1 cellular context compared by ENCODE assay signal in genomic region chr1:111161843-111162242, GRCh38.
TF ChIP-seq lines count a peak whose summit lies in the region.

No MANE protein-coding gene starts in this region.

TF ChIP-seq in K562, 482 proteins besides CTCF, POLR2A, EP300 and RAD21 (continued from another document and continues in another):
- no peak for TF ChIP-seq CLOCK (CRISPR knock-in tag; IDR thresholded peaks at IDR 0.05; ENCODE audit: borderline replicate concordance)
- 0 out of 2 replicates have a peak, but pooled peaks have one; percentile 34 for TF ChIP-seq ZFP1 (CRISPR knock-in tag; IDR thresholded peaks at IDR 0.05)
- TF ChIP-seq FOXM1 (IDR thresholded peaks at IDR 0.05; ENCODE audit: low read depth) = peak; percentile 97
- TF ChIP-seq FOXM1 (CRISPR knock-in tag; IDR thresholded peaks at IDR 0.05; ENCODE audit: low read depth) = no peak
- TF ChIP-seq POLR2B (IDR thresholded peaks at IDR 0.05; ENCODE audit: low read depth, partially characterized antibody) = no peak
- no peak; the same call in 1 of the 2 replicates for TF ChIP-seq MAFK (IDR thresholded peaks at IDR 0.05; ENCODE audit: low read length)
- no peak for TF ChIP-seq STAG1 (CRISPR knock-in tag; IDR thresholded peaks at IDR 0.05; ENCODE audit: borderline replicate concordance)
- no peak for TF ChIP-seq BRD9 (IDR thresholded peaks at IDR 0.05; ENCODE audit: low read depth, partially characterized antibody)
- no peak for TF ChIP-seq BCLAF1 (IDR thresholded peaks at IDR 0.05; ENCODE audit: borderline replicate concordance in 1 of 2, control insufficient read depth in 1 of 2, low read depth in 2 of 2, low read length in 1 of 2)
- TF ChIP-seq GTF3C2 (IDR thresholded peaks at IDR 0.05; ENCODE audit: borderline replicate concordance, extremely low read depth, insufficient read length) = no peak
- no peak for TF ChIP-seq CBX2 (IDR thresholded peaks at IDR 0.05; ENCODE audit: insufficient read depth, low read length, poor library complexity, severe bottlenecking)
- no peak for TF ChIP-seq HNRNPH1 (optimal IDR thresholded peaks at IDR 0.05; ENCODE audit: low read depth, low read length)
- peak; percentile 95 for TF ChIP-seq POLR2AphosphoS5 (IDR thresholded peaks at IDR 0.05; ENCODE audit: control insufficient read depth, insufficient read depth, low read depth, low read length)
- no peak for TF ChIP-seq PTRF (tag; IDR thresholded peaks at IDR 0.05)
- no peak for TF ChIP-seq YBX1 (IDR thresholded peaks at IDR 0.05)
- TF ChIP-seq TSHZ1 (CRISPR knock-in tag; IDR thresholded peaks at IDR 0.05) = no peak
- peak; percentile 92 for TF ChIP-seq HMGN3 (IDR thresholded peaks at IDR 0.05; ENCODE audit: borderline replicate concordance, extremely low read depth, insufficient read length, low read depth, low read length)
- peak; percentile 60; the same call in 1 of the 2 replicates for TF ChIP-seq BCOR (IDR thresholded peaks at IDR 0.05)
- TF ChIP-seq PRMT5 (CRISPR knock-in tag; IDR thresholded peaks at IDR 0.05) = no peak
- TF ChIP-seq TCF7 (IDR thresholded peaks at IDR 0.05; ENCODE audit: borderline replicate concordance) = no peak
- TF ChIP-seq ZNF175 (CRISPR knock-in tag; IDR thresholded peaks at IDR 0.05; ENCODE audit: low read depth) = peak; percentile 93
- no peak for TF ChIP-seq ZFP36 (IDR thresholded peaks at IDR 0.05; ENCODE audit: low read depth, low read length, partially characterized antibody)
- TF ChIP-seq ZNF384 (IDR thresholded peaks at IDR 0.05; ENCODE audit: low read depth, low read length) = no peak
- no peak for TF ChIP-seq CBX3 (IDR thresholded peaks at IDR 0.05; ENCODE audit: borderline replicate concordance in 1 of 2, low read length in 2 of 2)
- TF ChIP-seq ZNF57 (CRISPR knock-in tag; IDR thresholded peaks at IDR 0.05) = no peak
- no peak for TF ChIP-seq ZNF282 (CRISPR knock-in tag; IDR thresholded peaks at IDR 0.05)
- no peak for TF ChIP-seq RBM34 (IDR thresholded peaks at IDR 0.05; ENCODE audit: borderline replicate concordance, insufficient read depth, low read length)
- peak in 1 of 2 experiments; percentile 70; a peak in 1 of 4 replicates for TF ChIP-seq ZNF639 (CRISPR knock-in tag; conservative IDR thresholded peaks at IDR 0.05 in 1 of 2, IDR thresholded peaks at IDR 0.05 in 1 of 2)
- TF ChIP-seq TFAP4 (CRISPR knock-in tag; IDR thresholded peaks at IDR 0.05; ENCODE audit: borderline replicate concordance) = peak; percentile 29; the same call in 1 of the 2 replicates
- no peak for TF ChIP-seq ZNF121 (CRISPR knock-in tag; conservative IDR thresholded peaks at IDR 0.05)
- TF ChIP-seq ZNF140 (CRISPR knock-in tag; IDR thresholded peaks at IDR 0.05) = no peak
- TF ChIP-seq GABPB2 (CRISPR knock-in tag; conservative IDR thresholded peaks at IDR 0.05) = no peak
- peak; percentile 99 for TF ChIP-seq SMARCA4 (IDR thresholded peaks at IDR 0.05)
- no peak for TF ChIP-seq ELF2 (CRISPR knock-in tag; IDR thresholded peaks at IDR 0.05)
- no peak for TF ChIP-seq CREBBP (IDR thresholded peaks at IDR 0.05; ENCODE audit: low read depth, low read length)
- peak; percentile 43; the same call in 1 of the 2 replicates for TF ChIP-seq MBD2 (IDR thresholded peaks at IDR 0.05; ENCODE audit: borderline replicate concordance, low read depth)
- TF ChIP-seq ZNF77 (CRISPR knock-in tag; IDR thresholded peaks at IDR 0.05) = no peak
- no peak for TF ChIP-seq TBP (optimal IDR thresholded peaks at IDR 0.05; ENCODE audit: low read depth, low read length)
- no peak for TF ChIP-seq SMARCA5 (IDR thresholded peaks at IDR 0.05)
- no peak for TF ChIP-seq ZNF436 (CRISPR knock-in tag; IDR thresholded peaks at IDR 0.05)
- no peak for TF ChIP-seq POLR2G (IDR thresholded peaks at IDR 0.05; ENCODE audit: low read depth, low read length)
- no peak for TF ChIP-seq FUS (optimal IDR thresholded peaks at IDR 0.05; ENCODE audit: low read depth, low read length)
- peak; percentile 98 for TF ChIP-seq ELF4 (CRISPR knock-in tag; IDR thresholded peaks at IDR 0.05)
- TF ChIP-seq ZNF395 (CRISPR knock-in tag; IDR thresholded peaks at IDR 0.05) = peak; percentile 81; the same call in 1 of the 2 replicates
- no peak for TF ChIP-seq NFATC3 (IDR thresholded peaks at IDR 0.05)
- TF ChIP-seq NRF1 (conservative IDR thresholded peaks at IDR 0.05 in 1 of 2, IDR thresholded peaks at IDR 0.05 in 1 of 2) = no peak
- TF ChIP-seq MYNN (IDR thresholded peaks at IDR 0.05) = peak; percentile 62; the same call in 1 of the 2 replicates
- TF ChIP-seq MYNN (CRISPR knock-in tag; IDR thresholded peaks at IDR 0.05) = no peak
- TF ChIP-seq ZNF239 (CRISPR knock-in tag; IDR thresholded peaks at IDR 0.05) = peak; percentile 80
- TF ChIP-seq GMEB1 (CRISPR knock-in tag; IDR thresholded peaks at IDR 0.05) = 0 out of 2 replicates have a peak, but pooled peaks have one; percentile 40
- peak; percentile 80; the same call in 1 of the 2 replicates for TF ChIP-seq ERF (CRISPR knock-in tag; IDR thresholded peaks at IDR 0.05)
- TF ChIP-seq CC2D1A (IDR thresholded peaks at IDR 0.05) = peak; percentile 97
- peak; percentile 89 for TF ChIP-seq CTBP1 (IDR thresholded peaks at IDR 0.05; ENCODE audit: borderline replicate concordance)
- peak; percentile 46; the same call in 1 of the 2 replicates for TF ChIP-seq NFIX (CRISPR knock-in tag; IDR thresholded peaks at IDR 0.05; ENCODE audit: low read depth)
- TF ChIP-seq ZC3H11A (IDR thresholded peaks at IDR 0.05; ENCODE audit: low read depth, low read length) = no peak
